In genomic region chr7:32670105-32670504, GRCh38 we compare ENCODE assay signal across 10 cellular contexts.
DNase-seq lines count a peak whose midpoint lies in the region; ATAC-seq, FAIRE-seq and TF ChIP-seq lines count a peak whose summit lies in the region.
"Had no signal": no experiment of that assay in that cellular context is flagged by ENCODE, and none has a peak within 500 bp of the region (broad histone marks: within the 10 kb centered on the region; RNA-seq: fewer than 3 reads in every experiment).

No MANE protein-coding gene starts in this region.

- peaks cover 4 to 15% of the 10 kb centered on the region in 2 donors for H3K4me1 ChIP-seq in mucosa of rectum (ENCODE audit: control insufficient read depth in 2 of 2, insufficient read depth in 2 of 2, low read length in 2 of 2)

- ATAC-seq in GM19397 (IDR thresholded peaks at IDR 0.05; ENCODE audit: unreplicated experiment), result no peak

- peak; percentile 97 for DNase-seq in DMS53 treated with DMSO at 0.1 percent for 48 hours (lab: John Stamatoyannopoulos, UW; ENCODE audit: unreplicated experiment)
- DNase-seq in MG63, result peak; percentile 86
- DNase-seq in cardiac fibroblast (ENCODE audit: low read depth in 2 of 2), result peak; percentile 20 to 67
- no peak for DNase-seq in mesothelial cell of epicardium (ENCODE audit: low spot score in 2 of 2, unreplicated experiment in 2 of 2)
- DNase-seq in frontal cortex (ENCODE audit: low spot score in 2 of 2), result no peak
- DNase-seq in activated naive CD4-positive, alpha-beta T cell treated with anti-CD3 and anti-CD28 coated beads, Interleukin-2, amount 10 ng/mL, durations not matched to agents 7 days and 5 days, result no peak
- DNase-seq: activated CD8-positive, alpha-beta memory T cell treated with anti-CD3 and anti-CD28 coated beads, Interleukin-2, amount 50 U/mL, for 48 hours; stimulated activated CD4-positive, alpha-beta T cell treated with anti-CD3 and anti-CD28 coated beads, Interleukin-15, amount 100 ng/mL, for 24 hours had no signal

- H3K27ac Mint-ChIP-seq in mesothelial cell of epicardium, result no peak overlapping the region
- H3K27ac Mint-ChIP-seq in activated naive CD4-positive, alpha-beta T cell treated with anti-CD3 and anti-CD28 coated beads, Interleukin-2, amount 10 ng/mL, durations not matched to agents 7 days and 5 days, result no peak overlapping the region

- H3K9me3 ChIP-seq in MG63, result no peaks in the 10 kb centered on the region
- H3K9me3 ChIP-seq in mucosa of rectum (ENCODE audit: control insufficient read depth in 2 of 2, low read length in 2 of 2), result no peaks in the 10 kb centered on the region

- no peak for FAIRE-seq in frontal cortex (lab: Jason Lieb, UNC)

- H3K27me3 ChIP-seq in MG63 (no peaks in the 10 kb centered on the region), mucosa of rectum (ENCODE audit: control insufficient read depth in 2 of 2, insufficient read depth in 2 of 2, low read length in 2 of 2) (no peaks in the 10 kb centered on the region)

- TF ChIP-seq CTCF in cardiac fibroblast (IDR thresholded peaks at IDR 0.05; ENCODE audit: low read depth, low read length), result no peak
- TF ChIP-seq CTCF in mesothelial cell of epicardium (IDR thresholded peaks at IDR 0.05; ENCODE audit: unreplicated experiment), result no peak

- no peak overlapping the region for H3K4me3 Mint-ChIP-seq in mesothelial cell of epicardium
- no peak overlapping the region for H3K4me3 Mint-ChIP-seq in activated naive CD4-positive, alpha-beta T cell treated with anti-CD3 and anti-CD28 coated beads, Interleukin-2, amount 10 ng/mL, durations not matched to agents 7 days and 5 days

- H3K36me3 ChIP-seq in MG63, result no peaks in the 10 kb centered on the region
- H3K36me3 ChIP-seq in mucosa of rectum (ENCODE audit: control insufficient read depth in 2 of 2, insufficient read depth in 2 of 2, low read length in 2 of 2), result no peaks in the 10 kb centered on the region

- H3K9ac ChIP-seq in mucosa of rectum (ENCODE audit: low read depth in 1 of 2, low read length in 2 of 2), result peak overlapping the region in 1 of 2 donors; percentile 26

- H3K36me3 Mint-ChIP-seq in mesothelial cell of epicardium, result peaks cover 18% of the 10 kb centered on the region
- H3K36me3 Mint-ChIP-seq in activated naive CD4-positive, alpha-beta T cell treated with anti-CD3 and anti-CD28 coated beads, Interleukin-2, amount 10 ng/mL, durations not matched to agents 7 days and 5 days, result no peaks in the 10 kb centered on the region

- H3K27me3 Mint-ChIP-seq in mesothelial cell of epicardium (ENCODE audit: low read depth), result no peaks in the 10 kb centered on the region
- peaks cover 18% of the 10 kb centered on the region for H3K27me3 Mint-ChIP-seq in activated naive CD4-positive, alpha-beta T cell treated with anti-CD3 and anti-CD28 coated beads, Interleukin-2, amount 10 ng/mL, durations not matched to agents 7 days and 5 days

- CTCF ChIA-PET in activated naive CD4-positive, alpha-beta T cell treated with anti-CD3 and anti-CD28 coated beads, Interleukin-2, amount 10 ng/mL, durations not matched to agents 7 days and 5 days (lab: Charles Lee), result no interaction called here

- peak overlapping the region; percentile 52 to 60 for H3K27ac ChIP-seq in mucosa of rectum (ENCODE audit: low read depth in 2 of 2, low read length in 2 of 2)

- peaks cover 13% of the 10 kb centered on the region for H3K9me3 Mint-ChIP-seq in mesothelial cell of epicardium
- no peaks in the 10 kb centered on the region for H3K9me3 Mint-ChIP-seq in activated naive CD4-positive, alpha-beta T cell treated with anti-CD3 and anti-CD28 coated beads, Interleukin-2, amount 10 ng/mL, durations not matched to agents 7 days and 5 days

- H3K4me3 ChIP-seq in MG63, result no peak overlapping the region
- no peak overlapping the region for H3K4me3 ChIP-seq in cardiac fibroblast (replicated peaks in 1 of 2; ENCODE audit: low read depth in 2 of 2, low read length in 2 of 2)
- H3K4me3 ChIP-seq in mucosa of rectum (ENCODE audit: low read length in 2 of 2), result no peak overlapping the region

- peaks cover 1% of the 10 kb centered on the region for H3K4me1 Mint-ChIP-seq in mesothelial cell of epicardium
- no peaks in the 10 kb centered on the region for H3K4me1 Mint-ChIP-seq in activated naive CD4-positive, alpha-beta T cell treated with anti-CD3 and anti-CD28 coated beads, Interleukin-2, amount 10 ng/mL, durations not matched to agents 7 days and 5 days

Comparison
In these comparisons a context has a peak if more than half of its experiments do, and no peak if none do; other contexts are left out.
1. DNase-seq: peak in DMS53 treated with DMSO at 0.1 percent for 48 hours (single experiment), MG63 (single experiment) and cardiac fibroblast (2 of 2); none in mesothelial cell of epicardium (0 of 2), frontal cortex (0 of 2) and activated naive CD4-positive, alpha-beta T cell treated with anti-CD3 and anti-CD28 coated beads, Interleukin-2, amount 10 ng/mL, durations not matched to agents 7 days and 5 days (single experiment).